In the genomic region with DNA sequence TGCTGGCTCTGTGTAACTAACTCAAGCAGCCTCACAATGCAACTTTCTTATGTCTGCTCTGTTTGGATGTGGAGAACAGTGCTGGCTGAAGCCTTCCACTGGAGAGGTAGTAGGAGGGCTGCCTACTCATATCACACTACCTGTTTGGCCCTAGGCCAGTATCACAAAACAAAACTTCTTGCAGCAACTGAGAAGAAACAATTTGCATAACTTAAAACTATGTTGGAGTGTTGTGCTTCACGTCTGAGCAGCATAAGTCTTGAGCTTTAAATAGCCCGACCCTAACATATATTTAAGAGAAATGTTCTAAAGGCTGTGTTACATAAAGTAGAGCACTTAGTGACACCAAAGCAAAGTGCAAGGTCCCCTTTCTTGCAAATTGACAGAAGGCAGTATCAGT, we compare ENCODE assay signal across 11 cellular contexts.
DNase-seq lines count a peak whose midpoint lies in the region; ATAC-seq and TF ChIP-seq lines count a peak whose summit lies in the region.
"Had no signal": no experiment of that assay in that cellular context is flagged by ENCODE, and none has a peak within 500 bp of the region (broad histone marks: within the 10 kb centered on the region; RNA-seq: fewer than 3 reads in every experiment).

No MANE protein-coding gene starts in this region.

- intact Hi-C loops in activated CD4-positive, alpha-beta memory T cell treated with anti-CD3 and anti-CD28 coated beads for 36 hours (cut with micrococcal nuclease), result no loop called here
- intact Hi-C loops in upper lobe of right lung (cut with DNase I), result no loop called here

- H3K27me3 ChIP-seq in upper lobe of right lung, result no peaks in the 10 kb centered on the region

- CTCF ChIA-PET in activated CD4-positive, alpha-beta memory T cell treated with anti-CD3 and anti-CD28 coated beads for 36 hours (lab: Charles Lee), result interaction anchor here (0.9 kb wide), 1 partner anchor 19 kb away, joined by 3 read pairs; no protein-coding TSS in a partner anchor
- CTCF ChIA-PET in activated CD4-positive, alpha-beta memory T cell treated with anti-CD3 and anti-CD28 coated beads, Interleukin-2, amount 10 ng/mL, durations not matched to agents 7 days and 5 days (lab: Charles Lee), result no interaction called here

- POLR2A ChIA-PET in activated CD4-positive, alpha-beta memory T cell treated with anti-CD3 and anti-CD28 coated beads for 36 hours (lab: Charles Lee), result no interaction called here
- POLR2A ChIA-PET in activated CD4-positive, alpha-beta memory T cell treated with anti-CD3 and anti-CD28 coated beads, Interleukin-2, amount 10 ng/mL, durations not matched to agents 7 days and 5 days (lab: Charles Lee), result no interaction called here

- H3K36me3 Mint-ChIP-seq in activated CD4-positive, alpha-beta memory T cell treated with anti-CD3 and anti-CD28 coated beads for 36 hours, result no peaks in the 10 kb centered on the region
- H3K36me3 Mint-ChIP-seq in activated CD4-positive, alpha-beta memory T cell treated with anti-CD3 and anti-CD28 coated beads, Interleukin-2, amount 10 ng/mL, durations not matched to agents 7 days and 5 days (ENCODE audit: low read depth), result no peaks in the 10 kb centered on the region

- ATAC-seq in GM21576 (IDR thresholded peaks at IDR 0.05; ENCODE audit: unreplicated experiment), result peak; percentile 82
- ATAC-seq in HG03103 (IDR thresholded peaks at IDR 0.05; ENCODE audit: low read depth, unreplicated experiment), result peak; percentile 77
- peak; percentile 21 for ATAC-seq in upper lobe of right lung
- ATAC-seq: T-helper 17 cell had no signal

- no peaks in the 10 kb centered on the region for H3K36me3 ChIP-seq in upper lobe of right lung

- no peaks in the 10 kb centered on the region for H3K27me3 Mint-ChIP-seq in activated CD4-positive, alpha-beta memory T cell treated with anti-CD3 and anti-CD28 coated beads for 36 hours
- H3K27me3 Mint-ChIP-seq in activated CD4-positive, alpha-beta memory T cell treated with anti-CD3 and anti-CD28 coated beads, Interleukin-2, amount 10 ng/mL, durations not matched to agents 7 days and 5 days, result peaks cover 2% of the 10 kb centered on the region
- H3K27me3 Mint-ChIP-seq: T-helper 17 cell had no signal

- no peaks in the 10 kb centered on the region for H3K9me3 Mint-ChIP-seq in activated CD4-positive, alpha-beta memory T cell treated with anti-CD3 and anti-CD28 coated beads for 36 hours
- H3K9me3 Mint-ChIP-seq in activated CD4-positive, alpha-beta memory T cell treated with anti-CD3 and anti-CD28 coated beads, Interleukin-2, amount 10 ng/mL, durations not matched to agents 7 days and 5 days, result peaks cover 5% of the 10 kb centered on the region

- TF ChIP-seq CTCF in upper lobe of right lung (IDR thresholded peaks at IDR 0.05), result no peak

- H3K27ac ChIP-seq in upper lobe of right lung, result no peak overlapping the region

- H3K4me1 ChIP-seq in upper lobe of right lung, result peaks cover 9% of the 10 kb centered on the region

- no peak overlapping the region for H3K4me3 Mint-ChIP-seq in activated CD4-positive, alpha-beta memory T cell treated with anti-CD3 and anti-CD28 coated beads for 36 hours
- H3K4me3 Mint-ChIP-seq in activated CD4-positive, alpha-beta memory T cell treated with anti-CD3 and anti-CD28 coated beads, Interleukin-2, amount 10 ng/mL, durations not matched to agents 7 days and 5 days, result no peak overlapping the region
- H3K4me3 Mint-ChIP-seq: T-helper 17 cell had no signal

- peak; percentile 26 for DNase-seq in activated CD4-positive, alpha-beta memory T cell treated with anti-CD3 and anti-CD28 coated beads for 36 hours
- DNase-seq in activated CD4-positive, alpha-beta memory T cell treated with anti-CD3 and anti-CD28 coated beads, Interleukin-2, amount 10 ng/mL, durations not matched to agents 7 days and 5 days, result no peak
- DNase-seq in upper lobe of right lung (no peak), NAMALWA (ENCODE audit: low spot score) (no peak), GDM1 (lab: John Stamatoyannopoulos, UW) (no peak), SK-N-DZ (ENCODE audit: low spot score) (no peak)
- DNase-seq: DMS 273 treated with DMSO at 0.1 percent for 48 hours, NCI-H748 treated with DMSO at 0.1 percent for 48 hours, T-helper 17 cell had no signal

- H3K9me3 ChIP-seq in upper lobe of right lung, result no peaks in the 10 kb centered on the region

- no peak overlapping the region for H3K4me3 ChIP-seq in upper lobe of right lung

- no peak overlapping the region for H3K27ac Mint-ChIP-seq in activated CD4-positive, alpha-beta memory T cell treated with anti-CD3 and anti-CD28 coated beads for 36 hours
- H3K27ac Mint-ChIP-seq in activated CD4-positive, alpha-beta memory T cell treated with anti-CD3 and anti-CD28 coated beads, Interleukin-2, amount 10 ng/mL, durations not matched to agents 7 days and 5 days, result no peak overlapping the region
- H3K27ac Mint-ChIP-seq: T-helper 17 cell had no signal

- H3K4me1 Mint-ChIP-seq in activated CD4-positive, alpha-beta memory T cell treated with anti-CD3 and anti-CD28 coated beads for 36 hours (ENCODE audit: low read depth), result peaks cover 16% of the 10 kb centered on the region
- peaks cover 2% of the 10 kb centered on the region for H3K4me1 Mint-ChIP-seq in activated CD4-positive, alpha-beta memory T cell treated with anti-CD3 and anti-CD28 coated beads, Interleukin-2, amount 10 ng/mL, durations not matched to agents 7 days and 5 days

Comparison
In these comparisons a context has a peak if more than half of its experiments do, and no peak if none do; other contexts are left out.
1. ATAC-seq: peak in every context shown above with its lines; median percentile 82 in GM21576; 77 in HG03103; 21 in upper lobe of right lung.